Comparison of ENCODE assay signal across 1 cellular context in genomic region chr2:60558536-60558935, GRCh38.
TF ChIP-seq lines count a peak whose summit lies in the region.

No MANE protein-coding gene starts in this region.

TF ChIP-seq in H1, 55 proteins besides CTCF, POLR2A, EP300 and RAD21:
- TF ChIP-seq ATF3 (IDR thresholded peaks at IDR 0.05; ENCODE audit: insufficient read depth, low read depth, low read length) (no peak), SIX5 (IDR thresholded peaks at IDR 0.05; ENCODE audit: low read depth, low read length) (no peak), SIN3A (conservative IDR thresholded peaks at IDR 0.05 in 1 of 2, IDR thresholded peaks at IDR 0.05 in 1 of 2; ENCODE audit: low read depth in 1 of 2, low read length in 2 of 2) (no peak), TEAD4 (IDR thresholded peaks at IDR 0.05; ENCODE audit: low read depth, low read length) (no peak), SRF (IDR thresholded peaks at IDR 0.05; ENCODE audit: low read depth, low read length) (no peak), NANOG (IDR thresholded peaks at IDR 0.05; ENCODE audit: insufficient read depth, low read depth, low read length, poor library complexity, severe bottlenecking) (no peak), NRF1 (IDR thresholded peaks at IDR 0.05; ENCODE audit: low read depth, low read length) (no peak), EZH2 (IDR thresholded peaks at IDR 0.05; ENCODE audit: low read depth, low read length, severe bottlenecking) (no peak), GABPA (IDR thresholded peaks at IDR 0.05; ENCODE audit: borderline replicate concordance, insufficient read depth, low read length) (no peak), YY1 (IDR thresholded peaks at IDR 0.05; ENCODE audit: low read depth, low read length) (no peak), TAF1 (IDR thresholded peaks at IDR 0.05; ENCODE audit: low read depth, low read length) (no peak), MAFK (IDR thresholded peaks at IDR 0.05; ENCODE audit: low read depth, low read length) (no peak), BACH1 (IDR thresholded peaks at IDR 0.05; ENCODE audit: low read length) (no peak), JUN (IDR thresholded peaks at IDR 0.05; ENCODE audit: low read depth, low read length) (no peak), CTBP2 (IDR thresholded peaks at IDR 0.05; ENCODE audit: borderline replicate concordance, insufficient read depth, insufficient read length, low read length) (no peak), TCF12 (IDR thresholded peaks at IDR 0.05; ENCODE audit: low read depth, low read length) (no peak), RFX5 (IDR thresholded peaks at IDR 0.05; ENCODE audit: borderline replicate concordance, low read depth, low read length) (no peak)
TF ChIP-seq in H1: peak in this region for 0.
